32 cellular contexts compared by ENCODE assay signal in genomic region chr2:10264506-10265327, GRCh38. TPM values are rescaled to one million over a fixed set of nuclear protein-coding genes. Genes with fewer than 3 reads are reported as not detected.
DNase-seq lines count a peak whose midpoint lies in the region; ATAC-seq, FAIRE-seq and TF ChIP-seq lines count a peak whose summit lies in the region.
"Had no signal": no experiment of that assay in that cellular context is flagged by ENCODE, and none has a peak within 500 bp of the region (broad histone marks: within the 10 kb centered on the region; RNA-seq: fewer than 3 reads in every experiment).

No MANE protein-coding gene starts in this region.

- H3K27ac ChIP-seq in WERI-Rb-1 (no peak overlapping the region), HepG2 (ENCODE audit: extremely low read length, insufficient read depth, low read length) (no peak overlapping the region), sigmoid colon (no peak overlapping the region), caudate nucleus (ENCODE audit: low read depth, low read length) (no peak overlapping the region)
- H3K27ac ChIP-seq: C4-2B, colonic mucosa, epithelial cell of prostate, skin epidermis, upper lobe of left lung had no signal

- POLR2A ChIA-PET in HepG2 (lab: Yijun Ruan, JAX), result interaction anchor here (1.5 to 2.0 kb wide), 4 partner anchors 14 to 37 kb away, joined by 3 to 7 read pairs (median 5); no protein-coding TSS in a partner anchor

- peaks cover 33% of the 10 kb centered on the region for H3K4me1 ChIP-seq in HepG2 (ENCODE audit: insufficient read depth, low read length)
- H3K4me1 ChIP-seq in sigmoid colon, result no peaks in the 10 kb centered on the region
- H3K4me1 ChIP-seq: Caco-2, colonic mucosa had no signal

- no peaks in the 10 kb centered on the region for H3K9me3 ChIP-seq in WERI-Rb-1 (ENCODE audit: severe bottlenecking)
- H3K9me3 ChIP-seq in HepG2 (ENCODE audit: low read length), result no peaks in the 10 kb centered on the region
- H3K9me3 ChIP-seq in sigmoid colon, result no peaks in the 10 kb centered on the region
- H3K9me3 ChIP-seq: Caco-2, colonic mucosa, HAP-1, upper lobe of left lung had no signal

- 60% methylated on average over 25 of the region's 26 CpGs for WGBS in HepG2 (ENCODE audit: low lambda C conversion rate)
- 89 to 93% methylated on average over 26 of the region's 26 CpGs for WGBS in sigmoid colon, 2 donors

- TF ChIP-seq EP300 in HepG2 (IDR thresholded peaks at IDR 0.05; ENCODE audit: low read depth in 2 of 2, low read length in 2 of 2) (no peak), HepG2 (CRISPR knock-in tag; IDR thresholded peaks at IDR 0.05; ENCODE audit: borderline replicate concordance) (no peak), sigmoid colon (IDR thresholded peaks at IDR 0.05) (no peak)

- TF ChIP-seq POLR2A in HepG2 (IDR thresholded peaks at IDR 0.05; ENCODE audit: insufficient read depth in 1 of 2, low read depth in 2 of 2, low read length in 2 of 2) (no peak), sigmoid colon (IDR thresholded peaks at IDR 0.05) (no peak)

- no peak for TF ChIP-seq RAD21 in HepG2 (CRISPR knock-in tag; IDR thresholded peaks at IDR 0.05)

- ATAC-seq in HepG2, result no peak
- no peak for ATAC-seq in HG02938 (IDR thresholded peaks at IDR 0.05; ENCODE audit: unreplicated experiment)
- ATAC-seq in GM21786 (IDR thresholded peaks at IDR 0.05; ENCODE audit: unreplicated experiment), result no peak
- ATAC-seq: naive thymus-derived CD4-positive, alpha-beta T cell; Panc1; stimulated activated naive B cell treated with anti-CD40 and anti-IgM and Interleukin-4, amounts not matched to agents 10 μg/mL and 1 μg/mL and 100 μg/mL, for 72 hours; T-cell had no signal

- H3K4me3 ChIP-seq in WERI-Rb-1 (ENCODE audit: low read depth, low read length), result no peak overlapping the region
- no peak overlapping the region for H3K4me3 ChIP-seq in HepG2 (replicated peaks in 1 of 3; ENCODE audit: insufficient read depth in 1 of 3, low read depth in 2 of 3, low read length in 3 of 3)
- no peak overlapping the region for H3K4me3 ChIP-seq in sigmoid colon
- H3K4me3 ChIP-seq: colonic mucosa, HAP-1, skin epidermis, upper lobe of left lung had no signal

- TF ChIP-seq CTCF in WERI-Rb-1 (IDR thresholded peaks at IDR 0.05; ENCODE audit: low read depth, low read length) (0 out of 2 replicates have a peak, but pooled peaks have one; percentile 9), HepG2 (CRISPR knock-in tag; IDR thresholded peaks at IDR 0.05) (no peak), sigmoid colon (IDR thresholded peaks at IDR 0.05) (no peak)

- no peaks in the 10 kb centered on the region for H3K79me2 ChIP-seq in HepG2 (ENCODE audit: insufficient read depth, low read length)

- no peak overlapping the region for H3K9ac ChIP-seq in HepG2 (ENCODE audit: insufficient read depth, low read depth, low read length)

- no peaks in the 10 kb centered on the region for H4K20me1 ChIP-seq in HepG2 (ENCODE audit: insufficient read depth, low read length)

- no peak overlapping the region for H2AFZ ChIP-seq in HepG2 (ENCODE audit: low read length)

- CTCF ChIA-PET in HepG2 (lab: Yijun Ruan, JAX; ENCODE audit: low intra/inter-chr PET ratio, low total read pairs), result no interaction called here

- DNase-seq in activated effector memory CD4-positive, alpha-beta T cell treated with anti-CD3 and anti-CD28 coated beads, Interleukin-2, amount 50 U/mL, for 16 hours, result peak; percentile 58
- no peak for DNase-seq in activated effector memory CD4-positive, alpha-beta T cell treated with Interleukin-2 at 50 U/mL for 16 hours
- DNase-seq in WERI-Rb-1, result peak; percentile 75
- DNase-seq in HepG2 (ENCODE audit: low spot score), result no peak
- peak; percentile 29 for DNase-seq in sigmoid colon
- DNase-seq in caudate nucleus (lab: John Stamatoyannopoulos, UW), result no peak
- DNase-seq: 8988T; activated CD4-positive, alpha-beta T cell treated with anti-CD3 and anti-CD28 coated beads, Interleukin-2, amount 50 U/mL, for 4 hours; activated naive CD4-positive, alpha-beta T cell treated with anti-CD3 and anti-CD28 coated beads, Interleukin-2, amount 50 U/mL, for 16 hours; colonic mucosa; effector CD8-positive, alpha-beta T cell; immature natural killer cell; Kasumi-1; midbrain; naive thymus-derived CD4-positive, alpha-beta T cell; NCI-H1417 treated with DMSO at 0.1 percent for 48 hours; NCI-H2081; NCI-H524 treated with DMSO at 0.1 percent for 48 hours; occipital lobe; stimulated activated naive B cell treated with anti-CD40 and anti-IgM and Interleukin-4, amounts not matched to agents 10 μg/mL and 1 μg/mL and 100 μg/mL, for 72 hours; substantia nigra; T-cell; upper lobe of left lung had no signal

- FAIRE-seq in HepG2 (lab: Jason Lieb, UNC), result no peak
- FAIRE-seq: bronchial epithelial cell had no signal

- no TSS peak for BruUV-seq in HepG2 (replicated peaks; lab: Mats Ljungman, UMichigan)

- no peak overlapping the region for H3K4me2 ChIP-seq in HepG2 (ENCODE audit: low read depth, low read length)

- H3K27me3 ChIP-seq in WERI-Rb-1 (ENCODE audit: insufficient read depth, low read depth, severe bottlenecking) (no peaks in the 10 kb centered on the region), HepG2 (ENCODE audit: control insufficient read depth in 1 of 2, insufficient read depth in 2 of 2, low read length in 2 of 2) (peaks cover 7 to 84% of the 10 kb centered on the region in 2 experiments), sigmoid colon (no peaks in the 10 kb centered on the region)
- H3K27me3 ChIP-seq: colonic mucosa, upper lobe of left lung had no signal

- intact Hi-C loops in HepG2 (cut with micrococcal nuclease; ENCODE audit: unreplicated experiment) (no loop called here), sigmoid colon (cut with DNase I) (no loop called here)

- in situ Hi-C loops in HepG2 (cut with HindIII; ENCODE audit: extremely low pct_ligation_motif_present, low pct_unique_long_range_greater_than_20kb), result no loop called here

- H3K36me3 ChIP-seq in WERI-Rb-1 (no peaks in the 10 kb centered on the region), HepG2 (replicated peaks in 1 of 2; ENCODE audit: control insufficient read depth in 1 of 2, insufficient read depth in 2 of 2, low read length in 2 of 2) (no peaks in the 10 kb centered on the region), sigmoid colon (no peaks in the 10 kb centered on the region)
- H3K36me3 ChIP-seq: colonic mucosa, HAP-1, upper lobe of left lung had no signal

TF ChIP-seq in HepG2, 621 proteins besides CTCF, POLR2A, EP300 and RAD21:
- TF ChIP-seq ISL2 (CRISPR knock-in tag; IDR thresholded peaks at IDR 0.05) (no peak), ZNF12 (CRISPR knock-in tag; IDR thresholded peaks at IDR 0.05) (peak; percentile 65; the same call in 1 of the 2 replicates), PCBP2 (optimal IDR thresholded peaks at IDR 0.05; ENCODE audit: low read depth, low read length, poor library complexity, severe bottlenecking) (no peak), POLR2G (IDR thresholded peaks at IDR 0.05; ENCODE audit: low read depth, low read length) (no peak)

RNA-seq across cellular contexts. Expression of gene HPCAL1, which starts 38.0 kb away (rescaled TPM):
- 23.3 and 29.9 TPM in 2 replicates for total RNA-seq in HepG2 (2016; rRNA removed; fragmentation: Illumina TruSeq; extraction: Trizol)
- total RNA-seq in HepG2 (2016; cell fraction: cytosol; rRNA removed; fragmentation: Illumina TruSeq; extraction: Trizol; ENCODE audit: low read depth), result 43.0 and 51.2 TPM in 2 replicates
- total RNA-seq in HepG2 (2016; cell fraction: insoluble cytoplasmic fraction; rRNA removed; fragmentation: Illumina TruSeq; extraction: Trizol), result 21.4 and 28.1 TPM in 2 replicates
- total RNA-seq in HepG2 (2016; cell fraction: membrane; rRNA removed; fragmentation: Illumina TruSeq; extraction: Trizol), result 50.7 and 67.7 TPM in 2 replicates
- 12.9 and 16.1 TPM in 2 replicates for total RNA-seq in HepG2 (2016; cell fraction: nucleus; rRNA removed; fragmentation: Illumina TruSeq; extraction: Trizol)
- 29.5 and 38.6 TPM in 2 replicates for polyA plus RNA-seq in HepG2 (2011; rRNA removed)
- polyA plus RNA-seq in HepG2 (2011; cell fraction: cytosol; rRNA removed), result 29.8 and 35.9 TPM in 2 replicates
- polyA plus RNA-seq in HepG2 (2011; cell fraction: nucleus; rRNA removed), result 54.3 and 60.0 TPM in 2 replicates
- 46.0 and 46.8 TPM in 2 replicates for polyA plus RNA-seq in HepG2 (2012)
- polyA plus RNA-seq in HepG2 (2016; cell fraction: cytosol; fragmentation: Illumina TruSeq; extraction: Trizol; ENCODE audit: low read depth), result 37.1 and 47.1 TPM in 2 replicates
- polyA plus RNA-seq in HepG2 (2016; cell fraction: insoluble cytoplasmic fraction; fragmentation: Illumina TruSeq; extraction: Trizol; ENCODE audit: low read depth), result 24.6 and 35.5 TPM in 2 replicates
- 54.6 and 65.1 TPM in 2 replicates for polyA plus RNA-seq in HepG2 (2016; cell fraction: membrane; fragmentation: Illumina TruSeq; extraction: Trizol; ENCODE audit: low read depth)
- polyA plus RNA-seq in HepG2 (2016; cell fraction: nucleus; fragmentation: Illumina TruSeq; extraction: Trizol; ENCODE audit: insufficient read depth, low read depth), result 30.3 and 35.7 TPM in 2 replicates
- polyA minus RNA-seq in HepG2 (2011; rRNA and poly(A)+ RNA removed; ENCODE audit: low replicate concordance), result 26.5 and 27.7 TPM in 2 replicates
- polyA minus RNA-seq in HepG2 (2011; cell fraction: cytosol; rRNA and poly(A)+ RNA removed), result 19.4 and 20.4 TPM in 2 replicates
- polyA minus RNA-seq in HepG2 (2011; cell fraction: nucleus; rRNA and poly(A)+ RNA removed), result 12.6 and 15.5 TPM in 2 replicates
- 10 to 100 TPM; 27.7 to 46.0 (median 34.2) TPM for total RNA-seq in sigmoid colon
- polyA plus RNA-seq in sigmoid colon, result 100 to 1,000 TPM in 2 of 3 donors, 10 to 100 TPM in 1; 67.9 to 115 (median 110) TPM

Comparison
In these comparisons a context has a peak if more than half of its experiments do, and no peak if none do; other contexts are left out.
1. DNase-seq: peak in activated effector memory CD4-positive, alpha-beta T cell treated with anti-CD3 and anti-CD28 coated beads, Interleukin-2, amount 50 U/mL, for 16 hours (single experiment), WERI-Rb-1 (single experiment) and sigmoid colon (single experiment); none in activated effector memory CD4-positive, alpha-beta T cell treated with Interleukin-2 at 50 U/mL for 16 hours (single experiment), HepG2 (single experiment) and caudate nucleus (0 of 61).